Comparison of ENCODE assay signal across 10 cellular contexts in the genomic region with DNA sequence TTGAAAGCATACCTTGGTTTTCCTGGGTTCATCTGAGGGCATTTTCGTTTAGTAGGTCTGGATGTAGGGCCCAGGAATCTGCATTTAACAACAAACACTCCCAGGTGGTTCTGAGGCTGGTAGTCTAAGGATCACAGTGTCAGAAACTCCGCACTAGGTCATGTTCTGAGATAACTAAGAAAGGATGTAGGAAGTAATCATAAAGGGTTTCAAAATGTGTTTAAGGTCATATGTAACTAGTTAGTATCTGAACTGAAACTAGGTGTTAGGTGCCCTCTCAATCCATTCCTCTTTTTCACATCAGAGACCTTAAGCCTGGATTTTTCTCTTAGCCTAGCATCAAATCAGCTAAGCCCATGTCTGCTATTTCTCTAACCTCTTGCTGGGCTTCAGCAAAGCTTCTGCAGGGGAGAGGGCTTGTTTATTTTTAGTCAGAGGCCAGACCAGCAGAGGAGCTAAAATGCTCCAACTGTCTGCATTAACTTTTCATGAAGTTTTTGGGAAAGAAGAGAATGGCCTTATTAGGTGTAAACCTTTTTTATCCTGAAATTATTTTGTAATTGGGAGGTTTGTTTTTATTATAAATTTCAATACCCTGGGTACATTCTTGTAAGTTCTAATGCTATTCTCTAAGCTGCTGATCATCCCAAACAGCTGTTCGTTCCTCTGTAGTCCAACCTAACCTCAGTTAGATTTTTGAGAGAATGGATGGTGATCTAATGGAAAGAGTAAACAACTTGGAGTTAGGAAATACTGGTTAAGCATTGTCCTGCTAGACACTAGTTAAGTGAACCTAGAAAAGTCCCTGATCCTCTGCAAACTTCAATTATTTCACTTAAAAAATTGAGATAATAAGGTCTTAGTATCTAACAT.
DNase-seq lines count a peak whose midpoint lies in the region; ATAC-seq, FAIRE-seq and TF ChIP-seq lines count a peak whose summit lies in the region.
"Had no signal": no experiment of that assay in that cellular context is flagged by ENCODE, and none has a peak within 500 bp of the region (broad histone marks: within the 10 kb centered on the region; RNA-seq: fewer than 3 reads in every experiment).

No MANE protein-coding gene starts in this region.

- WGBS in HepG2 (ENCODE audit: low lambda C conversion rate): 72% methylated on average over 3 of the region's 3 CpGs
- 47% methylated on average over 3 of the region's 3 CpGs for WGBS in right lobe of liver (ENCODE audit: insufficient coverage, low coverage, low lambda C conversion rate, missing lambda C conversion rate)

- TF ChIP-seq CTCF in HepG2 (CRISPR knock-in tag; IDR thresholded peaks at IDR 0.05) (no peak), right lobe of liver (IDR thresholded peaks at IDR 0.05) (no peak)

- no peak for TF ChIP-seq RAD21 in HepG2 (CRISPR knock-in tag; IDR thresholded peaks at IDR 0.05)

- DNase-seq in HepG2 (ENCODE audit: low spot score): no peak
- no peak for DNase-seq in right lobe of liver
- peak; percentile 15 to 66 for DNase-seq in SJCRH30
- DNase-seq in activated CD8-positive, alpha-beta memory T cell treated with anti-CD3 and anti-CD28 coated beads, Interleukin-2, amount 50 U/mL, for 48 hours: no peak
- DNase-seq in C1 segment of cervical spinal cord (lab: John Stamatoyannopoulos, UW): no peak
- no peak for DNase-seq in stimulated activated CD4-positive, alpha-beta T cell treated with anti-CD3 and anti-CD28 coated beads, Interleukin-12 subunit alpha, Interleukin-12 subunit beta, amount 100 ng/mL, for 4 hours
- DNase-seq in DMS53 (lab: John Stamatoyannopoulos, UW): no peak
- DNase-seq: activated B cell treated with CpG ODN at 0.5 μM for 24 hours had no signal

- POLR2A ChIA-PET in HepG2 (lab: Yijun Ruan, JAX): no interaction called here

- no TSS peak for BruUV-seq in HepG2 (replicated peaks; lab: Mats Ljungman, UMichigan)

- in situ Hi-C loops in HepG2 (cut with HindIII; ENCODE audit: extremely low pct_ligation_motif_present, low pct_unique_long_range_greater_than_20kb): no loop called here

- H3K27ac ChIP-seq in HepG2 (ENCODE audit: extremely low read length, insufficient read depth, low read length) (no peak overlapping the region), right lobe of liver (no peak overlapping the region), SJCRH30 (no peak overlapping the region)

- FAIRE-seq in HepG2 (lab: Jason Lieb, UNC): no peak

- H3K4me2 ChIP-seq in HepG2 (ENCODE audit: low read depth, low read length): no peak overlapping the region

- no peak for TF ChIP-seq EP300 in HepG2 (IDR thresholded peaks at IDR 0.05; ENCODE audit: low read depth in 2 of 2, low read length in 2 of 2)
- no peak for TF ChIP-seq EP300 in HepG2 (CRISPR knock-in tag; IDR thresholded peaks at IDR 0.05; ENCODE audit: borderline replicate concordance)

- H3K36me3 ChIP-seq in HepG2 (replicated peaks in 1 of 2; ENCODE audit: control insufficient read depth in 1 of 2, insufficient read depth in 2 of 2, low read length in 2 of 2) (no peaks in the 10 kb centered on the region; a peak in 3 of 5 replicates), right lobe of liver (no peaks in the 10 kb centered on the region), SJCRH30 (no peaks in the 10 kb centered on the region)

- H3K9me3 ChIP-seq in HepG2 (ENCODE audit: low read length): no peaks in the 10 kb centered on the region
- no peaks in the 10 kb centered on the region for H3K9me3 ChIP-seq in right lobe of liver
- H3K9me3 ChIP-seq in SJCRH30 (replicated peaks): no peaks in the 10 kb centered on the region

- H3K4me3 ChIP-seq in HepG2 (replicated peaks in 1 of 3; ENCODE audit: insufficient read depth in 1 of 3, low read depth in 2 of 3, low read length in 3 of 3): no peak overlapping the region
- H3K4me3 ChIP-seq in right lobe of liver: no peak overlapping the region
- no peak overlapping the region for H3K4me3 ChIP-seq in SJCRH30

- H3K27me3 ChIP-seq in HepG2 (ENCODE audit: control insufficient read depth in 1 of 2, insufficient read depth in 2 of 2, low read length in 2 of 2) (no peaks in the 10 kb centered on the region), right lobe of liver (no peaks in the 10 kb centered on the region), SJCRH30 (no peaks in the 10 kb centered on the region)

- no peak overlapping the region for H3K9ac ChIP-seq in HepG2 (ENCODE audit: insufficient read depth, low read depth, low read length)

- intact Hi-C loops in HepG2 (cut with micrococcal nuclease; ENCODE audit: unreplicated experiment) (no loop called here), right lobe of liver (cut with DNase I) (no loop called here)

- no peak for TF ChIP-seq POLR2A in HepG2 (IDR thresholded peaks at IDR 0.05; ENCODE audit: insufficient read depth in 1 of 2, low read depth in 2 of 2, low read length in 2 of 2)
- no peak for TF ChIP-seq POLR2A in right lobe of liver (IDR thresholded peaks at IDR 0.05)

- ATAC-seq in HepG2 (no peak), right lobe of liver (no peak), HG02870 (IDR thresholded peaks at IDR 0.05; ENCODE audit: unreplicated experiment) (peak; percentile 78)
- ATAC-seq: HCT116 had no signal

- no peaks in the 10 kb centered on the region for H4K20me1 ChIP-seq in HepG2 (ENCODE audit: insufficient read depth, low read length)

- CTCF ChIA-PET in HepG2 (lab: Yijun Ruan, JAX; ENCODE audit: low intra/inter-chr PET ratio, low total read pairs): no interaction called here

- no peaks in the 10 kb centered on the region for H3K79me2 ChIP-seq in HepG2 (ENCODE audit: insufficient read depth, low read length)

- H3K4me1 ChIP-seq in HepG2 (ENCODE audit: insufficient read depth, low read length) (peaks cover 12% of the 10 kb centered on the region), right lobe of liver (peaks cover 0 to under 1% (median under 1%) of the 10 kb centered on the region in 4 donors), SJCRH30 (peaks cover 11% of the 10 kb centered on the region)

- H2AFZ ChIP-seq in HepG2 (ENCODE audit: low read length): no peak overlapping the region

TF ChIP-seq in HepG2, 621 proteins besides CTCF, POLR2A, EP300 and RAD21:
- no peak for TF ChIP-seq SRF (IDR thresholded peaks at IDR 0.05; ENCODE audit: low read depth, low read length)
- TF ChIP-seq, protein P1, sequence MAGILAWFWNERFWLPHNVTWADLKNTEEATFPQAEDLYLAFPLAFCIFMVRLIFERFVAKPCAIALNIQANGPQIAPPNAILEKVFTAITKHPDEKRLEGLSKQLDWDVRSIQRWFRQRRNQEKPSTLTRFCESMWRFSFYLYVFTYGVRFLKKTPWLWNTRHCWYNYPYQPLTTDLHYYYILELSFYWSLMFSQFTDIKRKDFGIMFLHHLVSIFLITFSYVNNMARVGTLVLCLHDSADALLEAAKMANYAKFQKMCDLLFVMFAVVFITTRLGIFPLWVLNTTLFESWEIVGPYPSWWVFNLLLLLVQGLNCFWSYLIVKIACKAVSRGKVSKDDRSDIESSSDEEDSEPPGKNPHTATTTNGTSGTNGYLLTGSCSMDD (CRISPR knock-in tag; IDR thresholded peaks at IDR 0.05): no peak
- no peak for TF ChIP-seq BRD4 (CRISPR knock-in tag; IDR thresholded peaks at IDR 0.05)
- no peak for TF ChIP-seq ZNF446 (CRISPR knock-in tag; IDR thresholded peaks at IDR 0.05)
- TF ChIP-seq, protein P2, sequence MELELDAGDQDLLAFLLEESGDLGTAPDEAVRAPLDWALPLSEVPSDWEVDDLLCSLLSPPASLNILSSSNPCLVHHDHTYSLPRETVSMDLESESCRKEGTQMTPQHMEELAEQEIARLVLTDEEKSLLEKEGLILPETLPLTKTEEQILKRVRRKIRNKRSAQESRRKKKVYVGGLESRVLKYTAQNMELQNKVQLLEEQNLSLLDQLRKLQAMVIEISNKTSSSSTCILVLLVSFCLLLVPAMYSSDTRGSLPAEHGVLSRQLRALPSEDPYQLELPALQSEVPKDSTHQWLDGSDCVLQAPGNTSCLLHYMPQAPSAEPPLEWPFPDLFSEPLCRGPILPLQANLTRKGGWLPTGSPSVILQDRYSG (CRISPR knock-in tag; IDR thresholded peaks at IDR 0.05): no peak
- TF ChIP-seq NR3C1 (CRISPR knock-in tag; IDR thresholded peaks at IDR 0.05): no peak
- TF ChIP-seq, protein P3, sequence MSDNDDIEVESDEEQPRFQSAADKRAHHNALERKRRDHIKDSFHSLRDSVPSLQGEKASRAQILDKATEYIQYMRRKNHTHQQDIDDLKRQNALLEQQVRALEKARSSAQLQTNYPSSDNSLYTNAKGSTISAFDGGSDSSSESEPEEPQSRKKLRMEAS (IDR thresholded peaks at IDR 0.05): no peak
- TF ChIP-seq FOXA1 (IDR thresholded peaks at IDR 0.05): no peak
- 0 out of 2 replicates have a peak, but pooled peaks have one; percentile 13 for TF ChIP-seq FOXA1 (CRISPR knock-in tag; IDR thresholded peaks at IDR 0.05)

Comparison
In these comparisons a context has a peak if more than half of its experiments do, and no peak if none do; other contexts are left out.
1. DNase-seq: peak in SJCRH30 (2 of 2); none in HepG2 (single experiment), right lobe of liver (0 of 3), activated CD8-positive, alpha-beta memory T cell treated with anti-CD3 and anti-CD28 coated beads, Interleukin-2, amount 50 U/mL, for 48 hours (single experiment), C1 segment of cervical spinal cord (0 of 14), stimulated activated CD4-positive, alpha-beta T cell treated with anti-CD3 and anti-CD28 coated beads, Interleukin-12 subunit alpha, Interleukin-12 subunit beta, amount 100 ng/mL, for 4 hours (single experiment) and DMS53 (single experiment).